16 cellular contexts compared by ENCODE assay signal in genomic region chr2:121386707-121387106, GRCh38.
A peak's percentile ranks its signal among the peaks of the same experiment; 100 is the strongest.
DNase-seq lines count a peak whose midpoint lies in the region; ATAC-seq, FAIRE-seq and TF ChIP-seq lines count a peak whose summit lies in the region.
"Had no signal": no experiment of that assay in that cellular context is flagged by ENCODE, and none has a peak within 500 bp of the region (broad histone marks: within the 10 kb centered on the region; RNA-seq: fewer than 3 reads in every experiment).

No MANE protein-coding gene starts in this region.

- H2AFZ ChIP-seq in fibroblast of lung (ENCODE audit: low read length) (no peak overlapping the region), OCI-LY7 (ENCODE audit: low read length) (no peak overlapping the region)

- peak; percentile 65 to 84 for ATAC-seq in activated T-cell treated with anti-CD3 and anti-CD28 coated beads, Interleukin-2, amount 50 U/mL, for 72 hours (replicated peaks in 1 of 2)
- ATAC-seq in gastrocnemius medialis: peak; percentile 78 to 82
- ATAC-seq: GM12878; left colon; stimulated activated naive CD8-positive, alpha-beta T cell treated with anti-CD3 and anti-CD28 coated beads, Interleukin-15, amount 100 ng/mL, for 72 hours had no signal

- H4K20me1 ChIP-seq in fibroblast of lung (ENCODE audit: control insufficient read depth, extremely low read depth, insufficient read depth, low read length) (no peaks in the 10 kb centered on the region), OCI-LY7 (ENCODE audit: insufficient read depth, low read length) (no peaks in the 10 kb centered on the region)

- H3K27me3 Mint-ChIP-seq in activated T-cell treated with anti-CD3 and anti-CD28 coated beads, Interleukin-2, amount 50 U/mL, for 72 hours (ENCODE audit: low read depth): no peaks in the 10 kb centered on the region
- H3K27me3 Mint-ChIP-seq: CD8-positive, alpha-beta memory T cell; stimulated activated naive CD8-positive, alpha-beta T cell treated with anti-CD3 and anti-CD28 coated beads, Interleukin-15, amount 100 ng/mL, for 72 hours had no signal

- DNase-seq in activated T-cell treated with anti-CD3 and anti-CD28 coated beads, Interleukin-2, amount 50 U/mL, for 72 hours: no peak
- DNase-seq in activated T-cell treated with anti-CD3 and anti-CD28 coated beads for 4 hours (no peak), RWPE1 (ENCODE audit: low spot score) (peak; percentile 29), fibroblast of lung (ENCODE audit: low read depth in 2 of 2) (peak; percentile 65 to 79), gastrocnemius medialis (no peak), OCI-LY7 (ENCODE audit: low spot score) (no peak), colonic mucosa (no peak), HTR-8/SVneo (ENCODE audit: insufficient read length, low spot score) (no peak)
- DNase-seq: activated CD8-positive, alpha-beta memory T cell treated with anti-CD3 and anti-CD28 coated beads, Interleukin-2, amount 50 U/mL, for 4 hours; CD8-positive, alpha-beta memory T cell; GOT3; hippocampal formation; left colon; NCI-H1048; stimulated activated naive CD8-positive, alpha-beta T cell treated with anti-CD3 and anti-CD28 coated beads, Interleukin-15, amount 100 ng/mL, for 72 hours had no signal

- H3K79me2 ChIP-seq in fibroblast of lung (ENCODE audit: control insufficient read depth, insufficient read depth, low read length): no peaks in the 10 kb centered on the region
- H3K79me2 ChIP-seq in OCI-LY7 (ENCODE audit: insufficient read depth, low read depth, low read length): no peaks in the 10 kb centered on the region

- no TSS peak for BruUV-seq in OCI-LY7 (replicated peaks; lab: Mats Ljungman, UMichigan)

- POLR2A ChIA-PET in RWPE1 (lab: Yijun Ruan, JAX; ENCODE audit: low non-redundant PET): interaction anchor here (0.6 kb wide), 1 partner anchor 22 kb away, joined by 3 read pairs; no protein-coding TSS in a partner anchor
- POLR2A ChIA-PET in OCI-LY7 (lab: Charles Lee): interaction anchor here (0.9 kb wide), 2 partner anchors 9 to 45 kb away, joined by 3 to 4 read pairs; no protein-coding TSS in a partner anchor

- H3K4me3 ChIP-seq in fibroblast of lung (replicated peaks in 1 of 4; ENCODE audit: control extremely low read depth in 1 of 4, insufficient read depth in 1 of 4, low read depth in 3 of 4, low read length in 4 of 4) (no peak overlapping the region), gastrocnemius medialis (no peak overlapping the region), OCI-LY7 (ENCODE audit: low read depth, low read length, poor library complexity, severe bottlenecking) (no peak overlapping the region), colonic mucosa (no peak overlapping the region)
- H3K4me3 ChIP-seq: GM12878 had no signal

- CTCF ChIA-PET in RWPE1 (lab: Yijun Ruan, JAX): no interaction called here
- CTCF ChIA-PET in OCI-LY7 (lab: Charles Lee; ENCODE audit: unreplicated experiment): no interaction called here

- H3K36me3 ChIP-seq in fibroblast of lung (ENCODE audit: control insufficient read depth, insufficient read depth, low read length) (peaks cover 4% of the 10 kb centered on the region), gastrocnemius medialis (peaks cover 0 to 69% of the 10 kb centered on the region in 2 donors), OCI-LY7 (ENCODE audit: insufficient read depth, low read length) (peaks cover 56% of the 10 kb centered on the region), colonic mucosa (peaks cover 6% of the 10 kb centered on the region)

- H3K4me1 ChIP-seq in fibroblast of lung (ENCODE audit: control insufficient read depth, extremely low read depth, insufficient read depth, low read length): peaks cover 3% of the 10 kb centered on the region
- peaks cover 8 to 14% of the 10 kb centered on the region in 2 donors for H3K4me1 ChIP-seq in gastrocnemius medialis
- H3K4me1 ChIP-seq in OCI-LY7 (ENCODE audit: insufficient read depth, low read length, poor library complexity, severe bottlenecking): no peaks in the 10 kb centered on the region
- no peaks in the 10 kb centered on the region for H3K4me1 ChIP-seq in colonic mucosa

- peaks cover 5% of the 10 kb centered on the region for H3K4me1 Mint-ChIP-seq in activated T-cell treated with anti-CD3 and anti-CD28 coated beads, Interleukin-2, amount 50 U/mL, for 72 hours (ENCODE audit: low read depth)
- H3K4me1 Mint-ChIP-seq: stimulated activated naive CD8-positive, alpha-beta T cell treated with anti-CD3 and anti-CD28 coated beads, Interleukin-15, amount 100 ng/mL, for 72 hours had no signal

- H3K27ac Mint-ChIP-seq in activated T-cell treated with anti-CD3 and anti-CD28 coated beads, Interleukin-2, amount 50 U/mL, for 72 hours: no peak overlapping the region

- H3K27ac ChIP-seq in RWPE1: no peak overlapping the region
- H3K27ac ChIP-seq in fibroblast of lung (ENCODE audit: insufficient read depth, low read length): no peak overlapping the region
- peak overlapping the region; percentile 43 to 68 (median 67) for H3K27ac ChIP-seq in gastrocnemius medialis
- H3K27ac ChIP-seq in OCI-LY7 (ENCODE audit: low read depth, low read length, poor library complexity, severe bottlenecking): no peak overlapping the region
- no peak overlapping the region for H3K27ac ChIP-seq in colonic mucosa

- H3K4me3 Mint-ChIP-seq in activated T-cell treated with anti-CD3 and anti-CD28 coated beads, Interleukin-2, amount 50 U/mL, for 72 hours: no peak overlapping the region
- H3K4me3 Mint-ChIP-seq: CD8-positive, alpha-beta memory T cell; stimulated activated naive CD8-positive, alpha-beta T cell treated with anti-CD3 and anti-CD28 coated beads, Interleukin-15, amount 100 ng/mL, for 72 hours had no signal

- in situ Hi-C loops in gastrocnemius medialis (cut with MboI; ENCODE audit: low sequenced_read_pairs in 4 of 4): no loop called here

- H3K9me3 ChIP-seq in fibroblast of lung (ENCODE audit: control insufficient read depth, insufficient read depth, low read depth, low read length) (no peaks in the 10 kb centered on the region), gastrocnemius medialis (no peaks in the 10 kb centered on the region), OCI-LY7 (ENCODE audit: low read length) (no peaks in the 10 kb centered on the region), colonic mucosa (no peaks in the 10 kb centered on the region)

- FAIRE-seq in HTR-8/SVneo (lab: Jason Lieb, UNC): no peak
- FAIRE-seq: GM12878 had no signal

- TF ChIP-seq POLR2A in gastrocnemius medialis (IDR thresholded peaks at IDR 0.05): no peak

- H3K27me3 ChIP-seq in fibroblast of lung (ENCODE audit: control insufficient read depth, insufficient read depth, low read length) (no peaks in the 10 kb centered on the region), gastrocnemius medialis (no peaks in the 10 kb centered on the region), colonic mucosa (no peaks in the 10 kb centered on the region)

- H3K4me2 ChIP-seq in fibroblast of lung (ENCODE audit: extremely low read depth, insufficient read depth, low read length): no peak overlapping the region
- no peak overlapping the region for H3K4me2 ChIP-seq in OCI-LY7 (ENCODE audit: low read length)

- H3K9me2 ChIP-seq in OCI-LY7 (ENCODE audit: insufficient read depth, low read length): no peaks in the 10 kb centered on the region

- TF ChIP-seq CTCF in RWPE1 (conservative IDR thresholded peaks at IDR 0.05; ENCODE audit: low read depth) (no peak), fibroblast of lung (conservative IDR thresholded peaks at IDR 0.05 in 1 of 2, IDR thresholded peaks at IDR 0.05 in 1 of 2; ENCODE audit: low read depth in 1 of 2, low read length in 2 of 2) (no peak), gastrocnemius medialis (IDR thresholded peaks at IDR 0.05 in 4 of 5, conservative IDR thresholded peaks at IDR 0.05 in 1 of 5) (peak in 1 of 5 experiments; percentile 3), OCI-LY7 (conservative IDR thresholded peaks at IDR 0.05; ENCODE audit: low read length) (no peak), colonic mucosa (IDR thresholded peaks at IDR 0.05) (no peak)

- intact Hi-C loops in gastrocnemius medialis (cut with DNase I; ENCODE audit: low total_unique reads): no loop called here
- intact Hi-C loops in OCI-LY7 (cut with micrococcal nuclease; ENCODE audit: unreplicated experiment): no loop called here
- intact Hi-C loops in colonic mucosa (cut with DNase I): no loop called here

- peaks cover 8 to 19% of the 10 kb centered on the region in 2 donors for H3K36me3 Mint-ChIP-seq in activated T-cell treated with anti-CD3 and anti-CD28 coated beads, Interleukin-2, amount 50 U/mL, for 72 hours (ENCODE audit: insufficient read depth in 2 of 2)

- no peaks in the 10 kb centered on the region for H3K9me3 Mint-ChIP-seq in activated T-cell treated with anti-CD3 and anti-CD28 coated beads, Interleukin-2, amount 50 U/mL, for 72 hours
- H3K9me3 Mint-ChIP-seq: CD8-positive, alpha-beta memory T cell; stimulated activated naive CD8-positive, alpha-beta T cell treated with anti-CD3 and anti-CD28 coated beads, Interleukin-15, amount 100 ng/mL, for 72 hours had no signal

- H3K9ac ChIP-seq in fibroblast of lung (ENCODE audit: insufficient read depth, low read length) (no peak overlapping the region), colonic mucosa (ENCODE audit: low read depth in 2 of 2, low read length in 2 of 2) (no peak overlapping the region)

Comparison
In these comparisons a context has a peak if more than half of its experiments do, and no peak if none do; other contexts are left out.
1. DNase-seq: peak in RWPE1 (single experiment) and fibroblast of lung (2 of 2); none in activated T-cell treated with anti-CD3 and anti-CD28 coated beads, Interleukin-2, amount 50 U/mL, for 72 hours (0 of 2), activated T-cell treated with anti-CD3 and anti-CD28 coated beads for 4 hours (single experiment), gastrocnemius medialis (0 of 2), OCI-LY7 (single experiment), colonic mucosa (single experiment) and HTR-8/SVneo (single experiment).
2. H3K27ac ChIP-seq: peak in gastrocnemius medialis (4 of 4); none in RWPE1 (single experiment), fibroblast of lung (single experiment), OCI-LY7 (single experiment) and colonic mucosa (single experiment).